11 cellular contexts compared by ENCODE assay signal in the genomic region with DNA sequence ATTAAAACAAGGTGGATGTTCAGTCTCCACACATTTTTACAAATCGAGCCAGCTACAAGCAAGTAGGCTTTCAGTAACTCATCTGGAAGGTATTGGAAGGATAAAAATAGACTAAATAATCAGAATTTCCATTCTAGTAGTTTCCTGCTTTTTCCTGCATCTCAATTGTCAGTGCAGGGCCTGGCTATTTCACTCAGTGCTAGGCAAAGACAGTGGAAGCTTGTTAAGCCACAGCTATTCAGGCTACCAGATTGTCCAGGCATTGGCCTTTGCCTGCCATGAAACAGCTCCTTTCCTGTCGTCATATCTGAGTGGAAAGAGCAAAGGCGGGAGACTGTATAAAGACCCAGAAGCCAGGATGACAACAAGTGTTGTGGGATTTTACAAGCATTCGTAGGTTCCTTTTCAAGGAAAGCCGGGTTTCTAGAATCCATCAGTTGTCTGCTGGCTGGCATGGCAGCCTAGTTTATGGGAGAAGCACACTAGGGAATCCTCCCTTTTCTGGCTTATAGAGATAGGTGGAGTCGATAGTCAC. TPM values are rescaled to one million over a fixed set of nuclear protein-coding genes. Genes with fewer than 3 reads are reported as not detected.
DNase-seq lines count a peak whose midpoint lies in the region; TF ChIP-seq lines count a peak whose summit lies in the region.
"Had no signal": no experiment of that assay in that cellular context is flagged by ENCODE, and none has a peak within 500 bp of the region (broad histone marks: within the 10 kb centered on the region; RNA-seq: fewer than 3 reads in every experiment).

No MANE protein-coding gene starts in this region.

- 10 to 15% methylated on average over 6 of the region's 6 CpGs for WGBS in GM23248 (ENCODE audit: low coverage in 1 of 2, low lambda C conversion rate in 2 of 2, missing lambda C conversion rate in 2 of 2), 2 experiments

- no peaks in the 10 kb centered on the region for H3K27me3 Mint-ChIP-seq in mesothelial cell of epicardium (ENCODE audit: low read depth)

- peak overlapping the region; percentile 92 for H3K27ac ChIP-seq in GM23248

- peak overlapping the region; percentile 25 for H3K4me2 ChIP-seq in GM23248 (ENCODE audit: unreplicated experiment)

- H3K4me3 ChIP-seq in AG10803 (ENCODE audit: low read length): no peak overlapping the region
- H3K4me3 ChIP-seq in GM23248: peak overlapping the region; percentile 21; the same call in 1 of the 2 replicates
- H3K4me3 ChIP-seq in adipocyte (ENCODE audit: low read length): no peak overlapping the region

- CTCF ChIA-PET in HEK293T (lab: Yijun Ruan, JAX): no interaction called here

- POLR2A ChIA-PET in HEK293T (lab: Yijun Ruan, JAX): no interaction called here

- H3K4me3 Mint-ChIP-seq in mesothelial cell of epicardium: no peak overlapping the region

- no peaks in the 10 kb centered on the region for H3K36me3 Mint-ChIP-seq in mesothelial cell of epicardium

- no peaks in the 10 kb centered on the region for H3K9me3 Mint-ChIP-seq in mesothelial cell of epicardium

- DNase-seq in AG10803 (ENCODE audit: low read depth): peak; percentile 69
- peak; percentile 66 for DNase-seq in GM23248
- no peak for DNase-seq in adipocyte (ENCODE audit: low read depth)
- DNase-seq in mesothelial cell of epicardium (ENCODE audit: low spot score in 2 of 2, unreplicated experiment in 2 of 2): no peak
- DNase-seq in stimulated activated naive CD4-positive, alpha-beta T cell treated with Interleukin-2 at 50 U/mL for 16 hours (lab: John Stamatoyannopoulos, UW): no peak
- no peak for DNase-seq in NCI-H187 (lab: John Stamatoyannopoulos, UW)
- no peak for DNase-seq in HEK293T (ENCODE audit: extremely low spot score)
- no peak for DNase-seq in NCI-H2196 treated with DMSO at 0.1 percent for 48 hours (lab: John Stamatoyannopoulos, UW; ENCODE audit: unreplicated experiment)
- DNase-seq: cortex of kidney, mammary epithelial cell, NCI-H748 treated with DMSO at 0.1 percent for 48 hours had no signal

- peak overlapping the region; percentile 82 for H2AFZ ChIP-seq in GM23248

- H3K36me3 ChIP-seq in GM23248 (ENCODE audit: low read depth): no peaks in the 10 kb centered on the region
- H3K36me3 ChIP-seq in adipocyte (ENCODE audit: control insufficient read depth, insufficient read depth, low read length, severe bottlenecking): no peaks in the 10 kb centered on the region

- peaks cover 29% of the 10 kb centered on the region for H3K79me2 ChIP-seq in GM23248 (ENCODE audit: insufficient read depth)

- H3K27me3 ChIP-seq in GM23248 (replicated peaks; ENCODE audit: insufficient read depth): no peaks in the 10 kb centered on the region
- no peaks in the 10 kb centered on the region for H3K27me3 ChIP-seq in adipocyte (replicated peaks; ENCODE audit: control insufficient read depth, insufficient read depth, low read length)

- TF ChIP-seq CTCF in AG10803 (conservative IDR thresholded peaks at IDR 0.05; ENCODE audit: low read length) (no peak), mesothelial cell of epicardium (IDR thresholded peaks at IDR 0.05; ENCODE audit: unreplicated experiment) (no peak)

- H3K4me1 ChIP-seq in GM23248 (ENCODE audit: insufficient read depth) (peaks cover 37% of the 10 kb centered on the region), adipocyte (ENCODE audit: control insufficient read depth, insufficient read depth, low read length) (peaks cover 29% of the 10 kb centered on the region)

- no peaks in the 10 kb centered on the region for H3K9me2 ChIP-seq in GM23248 (ENCODE audit: insufficient read depth)

- in situ Hi-C loops in GM23248 (cut with MboI): no loop called here

- H3K4me1 Mint-ChIP-seq in mesothelial cell of epicardium: peaks cover 35% of the 10 kb centered on the region

- peaks cover 46% of the 10 kb centered on the region for H3F3A ChIP-seq in GM23248 (ENCODE audit: insufficient read depth)

- H3K9me3 ChIP-seq in GM23248 (ENCODE audit: low read depth): no peaks in the 10 kb centered on the region
- H3K9me3 ChIP-seq in adipocyte (ENCODE audit: control insufficient read depth, low read length): no peaks in the 10 kb centered on the region

- H3K27ac Mint-ChIP-seq in mesothelial cell of epicardium: peak overlapping the region; percentile 99

- H3K9ac ChIP-seq in GM23248: peak overlapping the region; percentile 99; the same call in 1 of the 2 replicates
- peak overlapping the region; percentile 2 for H3K9ac ChIP-seq in adipocyte (ENCODE audit: low read length)

- no peaks in the 10 kb centered on the region for H4K20me1 ChIP-seq in GM23248 (ENCODE audit: insufficient read depth)

TF ChIP-seq in HEK293T, 16 proteins besides CTCF, POLR2A, EP300 and RAD21:
- TF ChIP-seq ZNF384 (IDR thresholded peaks at IDR 0.05) (no peak), L3MBTL2 (conservative IDR thresholded peaks at IDR 0.05) (no peak), TARDBP (IDR thresholded peaks at IDR 0.05) (no peak), FOXM1 (IDR thresholded peaks at IDR 0.05; ENCODE audit: borderline replicate concordance) (no peak), SUZ12 (IDR thresholded peaks at IDR 0.05) (no peak), FOXA1 (IDR thresholded peaks at IDR 0.05) (no peak), CTBP1 (IDR thresholded peaks at IDR 0.05; ENCODE audit: borderline replicate concordance) (no peak), ELF4 (IDR thresholded peaks at IDR 0.05) (no peak), SP1 (IDR thresholded peaks at IDR 0.05) (no peak), ARNT (IDR thresholded peaks at IDR 0.05) (no peak), NFRKB (IDR thresholded peaks at IDR 0.05) (no peak), FOXK2 (IDR thresholded peaks at IDR 0.05) (no peak), BHLHE40 (IDR thresholded peaks at IDR 0.05; ENCODE audit: borderline replicate concordance) (no peak), HDGF (IDR thresholded peaks at IDR 0.05; ENCODE audit: borderline replicate concordance) (no peak)
- TF ChIP-seq, protein P1, sequence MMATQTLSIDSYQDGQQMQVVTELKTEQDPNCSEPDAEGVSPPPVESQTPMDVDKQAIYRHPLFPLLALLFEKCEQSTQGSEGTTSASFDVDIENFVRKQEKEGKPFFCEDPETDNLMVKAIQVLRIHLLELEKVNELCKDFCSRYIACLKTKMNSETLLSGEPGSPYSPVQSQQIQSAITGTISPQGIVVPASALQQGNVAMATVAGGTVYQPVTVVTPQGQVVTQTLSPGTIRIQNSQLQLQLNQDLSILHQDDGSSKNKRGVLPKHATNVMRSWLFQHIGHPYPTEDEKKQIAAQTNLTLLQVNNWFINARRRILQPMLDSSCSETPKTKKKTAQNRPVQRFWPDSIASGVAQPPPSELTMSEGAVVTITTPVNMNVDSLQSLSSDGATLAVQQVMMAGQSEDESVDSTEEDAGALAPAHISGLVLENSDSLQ (IDR thresholded peaks at IDR 0.05): no peak
TF ChIP-seq in HEK293T: peak in this region for 0.

RNA-seq across cellular contexts. Expression of gene TNRC6B, which starts 2.1 kb away (rescaled TPM):
- total RNA-seq in GM23248 (2014; rRNA removed; shearing (Covaris generic)): 14.1 and 53.5 TPM in 2 replicates
- polyA plus RNA-seq in GM23248 (2016; fragmentation: Nextera tagmentation; extraction: Ambion mirVana): 21.0 and 21.1 TPM in 2 replicates
- 71.5 to 80.1 TPM (median 75.7 TPM) in 3 replicates for total RNA-seq in mesothelial cell of epicardium

Comparison
In these comparisons a context has a peak if more than half of its experiments do, and no peak if none do; other contexts are left out.
1. DNase-seq: peak in AG10803 (single experiment) and GM23248 (single experiment); none in adipocyte (single experiment), mesothelial cell of epicardium (0 of 2), stimulated activated naive CD4-positive, alpha-beta T cell treated with Interleukin-2 at 50 U/mL for 16 hours (single experiment), NCI-H187 (0 of 2), HEK293T (single experiment) and NCI-H2196 treated with DMSO at 0.1 percent for 48 hours (single experiment).